In genomic region chr3:88231632-88232031, GRCh38 we compare ENCODE assay signal across 27 cellular contexts.
DNase-seq lines count a peak whose midpoint lies in the region; FAIRE-seq and TF ChIP-seq lines count a peak whose summit lies in the region.
"Had no signal": no experiment of that assay in that cellular context is flagged by ENCODE, and none has a peak within 500 bp of the region (broad histone marks: within the 10 kb centered on the region; RNA-seq: fewer than 3 reads in every experiment).

No MANE protein-coding gene starts in this region.

- H2AFZ ChIP-seq in mammary epithelial cell (ENCODE audit: low read depth, low read length) = peak overlapping the region; percentile 35
- no peak overlapping the region for H2AFZ ChIP-seq in hepatocyte

- intact Hi-C loops in mammary epithelial cell (cut with micrococcal nuclease) (no loop called here), MCF 10A (cut with micrococcal nuclease) (no loop called here)

- dilution Hi-C loops in mammary epithelial cell (cut with HindIII; ENCODE audit: low sequenced_read_pairs) = no loop called here

- H4K20me1 ChIP-seq in mammary epithelial cell (ENCODE audit: insufficient read depth, low read length) = no peaks in the 10 kb centered on the region
- H4K20me1 ChIP-seq in hepatocyte (ENCODE audit: insufficient read depth, poor library complexity, severe bottlenecking) = no peaks in the 10 kb centered on the region
- H4K20me1 ChIP-seq: BLaER1 had no signal

- FAIRE-seq in urothelium cell line (lab: Jason Lieb, UNC) = no peak
- FAIRE-seq: A204.1, D721Med, GM12878, GM19239, H54 had no signal

- H3K9me3 Mint-ChIP-seq in MCF 10A (ENCODE audit: unreplicated experiment) (peaks cover 6% of the 10 kb centered on the region), type B pancreatic cell (peaks cover 4% of the 10 kb centered on the region)
- H3K9me3 Mint-ChIP-seq: CD8-positive, alpha-beta T cell; HFFc6 had no signal

- DNase-seq in mammary epithelial cell = no peak
- no peak for DNase-seq in MCF 10A (ENCODE audit: unreplicated experiment)
- DNase-seq in HuH-7 (ENCODE audit: low spot score) = peak; percentile 8
- peak; percentile 6 for DNase-seq in hepatocyte (ENCODE audit: low spot score)
- peak; percentile 19 for DNase-seq in urothelium cell line (ENCODE audit: low spot score)
- no peak for DNase-seq in stimulated activated CD4-positive, alpha-beta T cell treated with anti-CD3 and anti-CD28 coated beads, Interleukin-2, amount 100 ng/mL, for 24 hours
- no peak for DNase-seq in type B pancreatic cell (ENCODE audit: extremely low spot score, unreplicated experiment)
- no peak for DNase-seq in ureter (ENCODE audit: low spot score)
- DNase-seq: Caco-2; CD4-positive, CD25-positive, alpha-beta regulatory T cell; CD8-positive, alpha-beta T cell; DMS 273 treated with DMSO at 0.1 percent for 48 hours; DMS79; EL; GDM1; GOT3; HFFc6 had no signal

- CTCF ChIA-PET in mammary epithelial cell (lab: Charles Lee; ENCODE audit: low non-redundant PET) = no interaction called here
- CTCF ChIA-PET in MCF 10A (lab: Yijun Ruan, JAX) = interaction anchor here (0.6 kb wide), 1 partner anchor 8 kb away, joined by 4 read pairs; no protein-coding TSS in a partner anchor

- no peak overlapping the region for H3K27ac Mint-ChIP-seq in MCF 10A (ENCODE audit: low read depth, unreplicated experiment)
- no peak overlapping the region for H3K27ac Mint-ChIP-seq in type B pancreatic cell
- H3K27ac Mint-ChIP-seq: B cell; CD4-positive, CD25-positive, alpha-beta regulatory T cell; CD8-positive, alpha-beta T cell; HFFc6 had no signal

- no peaks in the 10 kb centered on the region for H3K9me3 ChIP-seq in mammary epithelial cell (replicated peaks; ENCODE audit: insufficient read depth, low read length)
- no peaks in the 10 kb centered on the region for H3K9me3 ChIP-seq in hepatocyte (ENCODE audit: low read depth)
- H3K9me3 ChIP-seq: BLaER1, Caco-2, HAP-1 had no signal

- H3K4me2 ChIP-seq in mammary epithelial cell (ENCODE audit: insufficient read depth, low read depth, low read length) (peak overlapping the region; percentile 51), hepatocyte (no peak overlapping the region)
- H3K4me2 ChIP-seq: BLaER1 had no signal

- no peaks in the 10 kb centered on the region for H3K27me3 ChIP-seq in mammary epithelial cell (ENCODE audit: insufficient read depth, low read length)
- no peaks in the 10 kb centered on the region for H3K27me3 ChIP-seq in hepatocyte
- H3K27me3 ChIP-seq: BLaER1 had no signal

- H3K27ac ChIP-seq in mammary epithelial cell (ENCODE audit: insufficient read depth, low read depth, low read length) (no peak overlapping the region), hepatocyte (no peak overlapping the region)
- H3K27ac ChIP-seq: 22Rv1, BLaER1, C4-2B had no signal

- in situ Hi-C loops in mammary epithelial cell (cut with MboI; ENCODE audit: low sequenced_read_pairs in 2 of 2) = no loop called here

- H3K4me3 ChIP-seq in mammary epithelial cell (replicated peaks in 1 of 3; ENCODE audit: insufficient read depth in 1 of 3, low read depth in 2 of 3, low read length in 3 of 3) (no peak overlapping the region), hepatocyte (no peak overlapping the region)
- H3K4me3 ChIP-seq: BLaER1, GM12878, HAP-1 had no signal

- H3K9ac ChIP-seq in mammary epithelial cell (ENCODE audit: insufficient read depth, low read length) = no peak overlapping the region
- H3K9ac ChIP-seq: BLaER1 had no signal

- H3K9me2 ChIP-seq in hepatocyte (replicated peaks; ENCODE audit: insufficient read depth) = no peaks in the 10 kb centered on the region

- H3K4me1 ChIP-seq in mammary epithelial cell (ENCODE audit: insufficient read depth, low read length) (peaks cover 11% of the 10 kb centered on the region), hepatocyte (ENCODE audit: insufficient read depth) (no peaks in the 10 kb centered on the region)
- H3K4me1 ChIP-seq: BLaER1, Caco-2, HAP-1 had no signal

- H3K36me3 Mint-ChIP-seq in MCF 10A (ENCODE audit: insufficient read depth, unreplicated experiment) (no peaks in the 10 kb centered on the region), type B pancreatic cell (no peaks in the 10 kb centered on the region)
- H3K36me3 Mint-ChIP-seq: CD4-positive, CD25-positive, alpha-beta regulatory T cell; CD8-positive, alpha-beta T cell had no signal

- no peaks in the 10 kb centered on the region for H3K27me3 Mint-ChIP-seq in MCF 10A (ENCODE audit: insufficient read depth, unreplicated experiment)
- H3K27me3 Mint-ChIP-seq in type B pancreatic cell = no peaks in the 10 kb centered on the region
- H3K27me3 Mint-ChIP-seq: CD4-positive, CD25-positive, alpha-beta regulatory T cell had no signal

- H3K4me3 Mint-ChIP-seq in MCF 10A (ENCODE audit: unreplicated experiment) (no peak overlapping the region), type B pancreatic cell (no peak overlapping the region)
- H3K4me3 Mint-ChIP-seq: B cell; CD4-positive, CD25-positive, alpha-beta regulatory T cell; CD8-positive, alpha-beta T cell; HFFc6 had no signal

- H3K79me2 ChIP-seq in mammary epithelial cell (ENCODE audit: insufficient read depth, low read length) (no peaks in the 10 kb centered on the region), hepatocyte (no peaks in the 10 kb centered on the region)

- WGBS in mammary epithelial cell (ENCODE audit: low coverage, missing lambda C conversion rate) = 87% methylated on average over 1 of the region's 1 CpG
- WGBS in hepatocyte (ENCODE audit: low lambda C conversion rate, missing lambda C conversion rate) = 76% methylated on average over 1 of the region's 1 CpG

- H3K4me1 Mint-ChIP-seq in MCF 10A (ENCODE audit: insufficient read depth, unreplicated experiment) (peaks cover 8% of the 10 kb centered on the region), type B pancreatic cell (ENCODE audit: unreplicated experiment) (peaks cover 8% of the 10 kb centered on the region)
- H3K4me1 Mint-ChIP-seq: B cell; CD4-positive, CD25-positive, alpha-beta regulatory T cell had no signal

- TF ChIP-seq CTCF in mammary epithelial cell (conservative IDR thresholded peaks at IDR 0.05 in 1 of 2, IDR thresholded peaks at IDR 0.05 in 1 of 2; ENCODE audit: extremely low read depth in 1 of 2, insufficient read depth in 1 of 2, low read depth in 1 of 2, low read length in 2 of 2) (no peak), MCF 10A (IDR thresholded peaks at IDR 0.05; ENCODE audit: unreplicated experiment) (no peak), hepatocyte (IDR thresholded peaks at IDR 0.05; ENCODE audit: poor library complexity) (no peak), type B pancreatic cell (conservative IDR thresholded peaks at IDR 0.05) (no peak)

- H3K36me3 ChIP-seq in mammary epithelial cell (ENCODE audit: insufficient read depth, low read length) (no peaks in the 10 kb centered on the region), hepatocyte (replicated peaks; ENCODE audit: insufficient read depth, low read depth) (no peaks in the 10 kb centered on the region)
- H3K36me3 ChIP-seq: BLaER1, HAP-1 had no signal

- POLR2A ChIA-PET in MCF 10A (lab: Yijun Ruan, JAX) = no interaction called here

- no TSS peak for BruUV-seq in mammary epithelial cell (replicated peaks; lab: Mats Ljungman, UMichigan)
- no TSS peak for BruUV-seq in MCF 10A (replicated peaks; lab: Mats Ljungman, UMichigan)

Comparison
In these comparisons a context has a peak if more than half of its experiments do, and no peak if none do; other contexts are left out.
1. DNase-seq: peak in HuH-7 (single experiment), hepatocyte (single experiment) and urothelium cell line (single experiment); none in mammary epithelial cell (single experiment), MCF 10A (single experiment), stimulated activated CD4-positive, alpha-beta T cell treated with anti-CD3 and anti-CD28 coated beads, Interleukin-2, amount 100 ng/mL, for 24 hours (0 of 2), type B pancreatic cell (single experiment) and ureter (single experiment).